7 cellular contexts compared by ENCODE assay signal in genomic region chr11:67614730-67615454, GRCh38. TPM values are rescaled to one million over a fixed set of nuclear protein-coding genes. Genes with fewer than 3 reads are reported as not detected.
DNase-seq lines count a peak whose midpoint lies in the region; ATAC-seq, FAIRE-seq and TF ChIP-seq lines count a peak whose summit lies in the region.

No MANE protein-coding gene starts in this region.

- TF ChIP-seq POLR2A in Peyer's patch (IDR thresholded peaks at IDR 0.05) (no peak), heart left ventricle (IDR thresholded peaks at IDR 0.05) (no peak)

- intact Hi-C loops in heart left ventricle (cut with DNase I), result loop anchor here in 1 of 10 donors (5.0 kb wide), 1 partner anchor 47 kb away; no protein-coding TSS in a partner anchor

- FAIRE-seq in small intestine (lab: Jason Lieb, UNC), result no peak

- peaks cover 0 to 16% (median 10%) of the 10 kb centered on the region in 4 donors for H3K4me1 ChIP-seq in Peyer's patch
- H3K4me1 ChIP-seq in heart left ventricle, result peaks cover 0 to 38% (median 12%) of the 10 kb centered on the region in 12 donors
- H3K4me1 ChIP-seq in small intestine (ENCODE audit: control insufficient read depth in 2 of 2, insufficient read depth in 1 of 2, low read depth in 1 of 2, low read length in 1 of 2), result no peaks in the 10 kb centered on the region

- H3K4me3 ChIP-seq in GM12875 (ENCODE audit: low read depth, low read length) (peak overlapping the region; percentile 45), Peyer's patch (peak overlapping the region in 1 of 4 donors; percentile 42), heart left ventricle (no peak overlapping the region), small intestine (ENCODE audit: low read depth in 1 of 2, low read length in 2 of 2) (no peak overlapping the region), WERI-Rb-1 (ENCODE audit: low read depth, low read length) (no peak overlapping the region)

- WGBS in heart left ventricle, 4 donors, result 86 to 90% (median 88%) methylated on average over 7 to 16 of the region's 16 CpGs
- WGBS in small intestine, 3 donors, result 88 to 90% (median 90%) methylated on average over 16 of the region's 16 CpGs

- H3K27me3 ChIP-seq in Peyer's patch (peaks cover 0 to 5% of the 10 kb centered on the region in 2 donors), heart left ventricle (peaks cover 0 to 15% (median 0%) of the 10 kb centered on the region in 9 donors), small intestine (ENCODE audit: control insufficient read depth in 2 of 2, insufficient read depth in 2 of 2, low read length in 2 of 2) (no peaks in the 10 kb centered on the region), WERI-Rb-1 (ENCODE audit: insufficient read depth, low read depth, severe bottlenecking) (no peaks in the 10 kb centered on the region)

- H3K9me3 ChIP-seq in Peyer's patch, result no peaks in the 10 kb centered on the region
- no peaks in the 10 kb centered on the region for H3K9me3 ChIP-seq in heart left ventricle
- no peaks in the 10 kb centered on the region for H3K9me3 ChIP-seq in small intestine (ENCODE audit: control insufficient read depth, low read depth)
- H3K9me3 ChIP-seq in WERI-Rb-1 (ENCODE audit: severe bottlenecking), result no peaks in the 10 kb centered on the region

- H3K27ac ChIP-seq in Peyer's patch (peak overlapping the region; percentile 70 to 91 (median 82)), heart left ventricle (peak overlapping the region in 4 of 12 donors; percentile 53 to 88 (median 59)), small intestine (ENCODE audit: low read depth in 1 of 2, low read length in 1 of 2) (peak overlapping the region; percentile 68 to 76), WERI-Rb-1 (no peak overlapping the region)

- DNase-seq in Peyer's patch, result no peak
- peak in 1 of 5 donors; percentile 48 for DNase-seq in heart left ventricle
- DNase-seq in small intestine, result no peak
- no peak for DNase-seq in cortex of kidney (lab: John Stamatoyannopoulos, UW)
- no peak for DNase-seq in WERI-Rb-1
- no peak for DNase-seq in activated CD4-positive, alpha-beta T cell treated with anti-CD3 and anti-CD28 coated beads for 4 hours

- H3K36me3 ChIP-seq in Peyer's patch (peaks cover 0 to 30% (median 0%) of the 10 kb centered on the region in 3 donors), heart left ventricle (peaks cover 0 to 35% (median 30%) of the 10 kb centered on the region in 9 donors), small intestine (ENCODE audit: control insufficient read depth in 2 of 2, insufficient read depth in 2 of 2, low read length in 2 of 2) (peaks cover 0 to 10% of the 10 kb centered on the region in 2 donors), WERI-Rb-1 (peaks cover 32% of the 10 kb centered on the region)

- ATAC-seq in heart left ventricle, result peak in 3 of 4 donors; percentile 1 to 4 (median 2)

- TF ChIP-seq CTCF in GM12875 (IDR thresholded peaks at IDR 0.05; ENCODE audit: borderline replicate concordance, insufficient read depth, low read depth, low read length) (no peak), Peyer's patch (IDR thresholded peaks at IDR 0.05) (no peak), heart left ventricle (IDR thresholded peaks at IDR 0.05) (no peak), WERI-Rb-1 (IDR thresholded peaks at IDR 0.05; ENCODE audit: low read depth, low read length) (no peak)

RNA-seq across cellular contexts. Expression of gene NDUFV1, which starts 8.2 kb away (rescaled TPM):
- total RNA-seq in Peyer's patch (100 to 1,000 TPM; 297 to 532 (median 329) TPM), heart left ventricle (100 to 1,000 TPM; 340 to 897 (median 583) TPM)
- polyA plus RNA-seq in heart left ventricle (100 to 1,000 TPM; 342 to 401 TPM), small intestine (100 to 1,000 TPM; 234 to 361 (median 264) TPM)

RNA-seq across cellular contexts. Expression of gene NUDT8, which starts 14.8 kb away (rescaled TPM):
- total RNA-seq in Peyer's patch (10 to 100 TPM in 3 of 4 donors, 1 to 10 TPM in 1; 5.0 to 64.1 (median 45.4) TPM), heart left ventricle (10 to 100 TPM; 35.6 to 85.1 (median 49.3) TPM)
- polyA plus RNA-seq in heart left ventricle (100 to 1,000 TPM in 1 of 2 donors, 10 to 100 TPM in 1; 29.1 to 110 TPM), small intestine (10 to 100 TPM; 38.9 to 67.1 (median 52.4) TPM)

RNA-seq across cellular contexts. Expression of gene TBX10, which starts 24.7 kb away (rescaled TPM):
- total RNA-seq in Peyer's patch (10 to 100 TPM in 3 of 4 donors, not detected in 1; 16.9 to 82.5 (median 64.1) TPM), heart left ventricle (under 1 TPM in 1 of 9 donors, not detected in 8; 0.30 TPM)
- polyA plus RNA-seq in heart left ventricle (under 1 TPM in 1 of 2 donors, not detected in 1; 0.11 TPM), small intestine (10 to 100 TPM; 14.4 to 69.4 (median 41.4) TPM)

RNA-seq across cellular contexts. Expression of gene GSTP1, which starts 31.3 kb away (rescaled TPM):
- total RNA-seq in Peyer's patch, result 100 to 1,000 TPM; 237 to 451 (median 419) TPM
- total RNA-seq in heart left ventricle, result 100 to 1,000 TPM; 294 to 830 (median 341) TPM
- 100 to 1,000 TPM; 549 to 576 TPM for polyA plus RNA-seq in heart left ventricle
- 1,000 to 10,000 TPM in 2 of 3 donors, 100 to 1,000 TPM in 1; 997 to 1,471 (median 1,010) TPM for polyA plus RNA-seq in small intestine

RNA-seq across cellular contexts. Expression of gene ACY3, which starts 35.6 kb away (rescaled TPM):
- total RNA-seq in Peyer's patch (100 to 1,000 TPM in 2 of 4 donors, 10 to 100 TPM in 2; 12.4 to 176 (median 105) TPM), heart left ventricle (not detected)
- polyA plus RNA-seq in heart left ventricle (not detected), small intestine (100 to 1,000 TPM in 2 of 3 donors, 10 to 100 TPM in 1; 36.6 to 271 (median 161) TPM)
